16 cellular contexts compared by ENCODE assay signal in the genomic region with DNA sequence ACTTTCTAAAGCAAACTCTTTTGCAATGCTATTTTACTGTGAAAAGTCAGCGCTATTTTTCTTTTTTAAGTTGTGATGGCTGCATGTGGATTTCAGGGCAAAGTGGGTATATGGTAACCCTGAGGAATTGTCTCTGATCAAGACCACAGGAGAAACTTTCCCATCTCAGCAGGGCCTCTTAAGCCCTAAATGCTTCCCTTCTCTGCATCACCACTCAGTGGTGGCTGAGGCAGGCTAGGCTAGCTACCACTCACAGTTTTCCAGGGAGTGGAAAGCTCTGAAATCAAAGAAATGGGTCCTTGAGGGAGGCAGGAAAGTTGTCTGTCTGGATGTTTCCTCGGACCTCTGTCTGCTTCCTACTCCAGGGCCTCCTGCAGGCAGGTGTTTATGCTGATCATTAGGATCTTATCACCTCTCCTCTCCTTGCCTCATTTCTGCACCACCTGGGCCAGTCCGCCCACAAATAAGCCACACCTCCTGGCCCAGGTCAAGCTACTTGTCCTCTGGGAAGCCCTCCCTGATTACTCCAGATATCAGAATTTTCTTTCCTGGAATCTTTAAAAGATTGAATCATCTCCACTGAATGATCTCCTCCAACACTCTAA. TPM values are rescaled to one million over a fixed set of nuclear protein-coding genes. Genes with fewer than 3 reads are reported as not detected.
A peak's percentile ranks its signal among the peaks of the same experiment; 100 is the strongest.
DNase-seq lines count a peak whose midpoint lies in the region; ATAC-seq and TF ChIP-seq lines count a peak whose summit lies in the region.
"Had no signal": no experiment of that assay in that cellular context is flagged by ENCODE, and none has a peak within 500 bp of the region (broad histone marks: within the 10 kb centered on the region; RNA-seq: fewer than 3 reads in every experiment).

No MANE protein-coding gene starts in this region.

- peak overlapping the region in 39 of 59 donors; percentile 3 to 91 (median 49) for H3K27ac ChIP-seq in dorsolateral prefrontal cortex
- H3K27ac ChIP-seq: SJCRH30 had no signal

- CTCF ChIA-PET in activated CD8-positive, alpha-beta memory T cell treated with anti-CD3 and anti-CD28 coated beads, Interleukin-2, amount 10 ng/mL, durations not matched to agents 7 days and 5 days (lab: Charles Lee), result no interaction called here

- no peak overlapping the region for H3K27ac Mint-ChIP-seq in activated CD8-positive, alpha-beta memory T cell treated with anti-CD3 and anti-CD28 coated beads, Interleukin-2, amount 10 ng/mL, durations not matched to agents 7 days and 5 days
- H3K27ac Mint-ChIP-seq in osteocyte (ENCODE audit: unreplicated experiment), result peak overlapping the region; percentile 27
- H3K27ac Mint-ChIP-seq: B cell; CD4-positive, CD25-positive, alpha-beta regulatory T cell had no signal

- TF ChIP-seq CTCF in dorsolateral prefrontal cortex (IDR thresholded peaks at IDR 0.05 in 54 of 56, conservative IDR thresholded peaks at IDR 0.05 in 2 of 56; ENCODE audit: low read depth in 1 of 56, partially characterized antibody in 56 of 56), result no peak
- TF ChIP-seq CTCF in osteocyte (IDR thresholded peaks at IDR 0.05), result no peak

- H3K4me3 Mint-ChIP-seq in activated CD8-positive, alpha-beta memory T cell treated with anti-CD3 and anti-CD28 coated beads, Interleukin-2, amount 10 ng/mL, durations not matched to agents 7 days and 5 days, result no peak overlapping the region
- H3K4me3 Mint-ChIP-seq in osteocyte (ENCODE audit: unreplicated experiment), result no peak overlapping the region
- H3K4me3 Mint-ChIP-seq: B cell; CD4-positive, CD25-positive, alpha-beta regulatory T cell had no signal

- no peaks in the 10 kb centered on the region for H3K36me3 Mint-ChIP-seq in activated CD8-positive, alpha-beta memory T cell treated with anti-CD3 and anti-CD28 coated beads, Interleukin-2, amount 10 ng/mL, durations not matched to agents 7 days and 5 days
- H3K36me3 Mint-ChIP-seq in osteocyte (ENCODE audit: unreplicated experiment), result peaks cover 77% of the 10 kb centered on the region
- H3K36me3 Mint-ChIP-seq: CD4-positive, CD25-positive, alpha-beta regulatory T cell had no signal

- H3K4me1 Mint-ChIP-seq in activated CD8-positive, alpha-beta memory T cell treated with anti-CD3 and anti-CD28 coated beads, Interleukin-2, amount 10 ng/mL, durations not matched to agents 7 days and 5 days, result no peaks in the 10 kb centered on the region
- H3K4me1 Mint-ChIP-seq in osteocyte (ENCODE audit: unreplicated experiment), result peaks cover 17% of the 10 kb centered on the region
- H3K4me1 Mint-ChIP-seq: B cell; CD4-positive, CD25-positive, alpha-beta regulatory T cell had no signal

- H3K4me3 ChIP-seq in dorsolateral prefrontal cortex, result no peak overlapping the region
- H3K4me3 ChIP-seq: SJCRH30 had no signal

- no peaks in the 10 kb centered on the region for H3K27me3 ChIP-seq in dorsolateral prefrontal cortex
- H3K27me3 ChIP-seq: SJCRH30 had no signal

- DNase-seq in activated CD8-positive, alpha-beta memory T cell treated with anti-CD3 and anti-CD28 coated beads, Interleukin-2, amount 10 ng/mL, durations not matched to agents 7 days and 5 days, result peak; percentile 22
- no peak for DNase-seq in activated CD8-positive, alpha-beta memory T cell treated with anti-CD3 and anti-CD28 coated beads for 24 hours
- DNase-seq in dorsolateral prefrontal cortex (no peak), osteocyte (ENCODE audit: extremely low spot score, unreplicated experiment) (no peak), HT-29 (ENCODE audit: low spot score) (no peak)
- DNase-seq: CD4-positive, CD25-positive, alpha-beta regulatory T cell; DMS 273 treated with DMSO at 0.1 percent for 48 hours; GDM1; GOT3; KG1; NCI-H1436; SJCRH30 had no signal

- H3K9me3 Mint-ChIP-seq in activated CD8-positive, alpha-beta memory T cell treated with anti-CD3 and anti-CD28 coated beads, Interleukin-2, amount 10 ng/mL, durations not matched to agents 7 days and 5 days (ENCODE audit: low read depth), result no peaks in the 10 kb centered on the region
- H3K9me3 Mint-ChIP-seq in osteocyte (ENCODE audit: unreplicated experiment), result no peaks in the 10 kb centered on the region

- H3K27me3 Mint-ChIP-seq in activated CD8-positive, alpha-beta memory T cell treated with anti-CD3 and anti-CD28 coated beads, Interleukin-2, amount 10 ng/mL, durations not matched to agents 7 days and 5 days, result peaks cover 22% of the 10 kb centered on the region
- no peaks in the 10 kb centered on the region for H3K27me3 Mint-ChIP-seq in osteocyte (ENCODE audit: unreplicated experiment)

- ATAC-seq in activated CD8-positive, alpha-beta memory T cell treated with anti-CD3 and anti-CD28 coated beads, Interleukin-2, amount 10 ng/mL, durations not matched to agents 7 days and 5 days, result no peak
- ATAC-seq in HG02759 (IDR thresholded peaks at IDR 0.05; ENCODE audit: unreplicated experiment) (no peak), GM21381 (IDR thresholded peaks at IDR 0.05; ENCODE audit: unreplicated experiment) (no peak), GM21423 (IDR thresholded peaks at IDR 0.05; ENCODE audit: unreplicated experiment) (no peak)

- intact Hi-C loops in dorsolateral prefrontal cortex (cut with DNase I), result no loop called here

RNA-seq across cellular contexts. Expression of a gene that starts 37.0 kb away (rescaled TPM):
- total RNA-seq in activated CD8-positive, alpha-beta memory T cell treated with anti-CD3 and anti-CD28 coated beads, Interleukin-2, amount 10 ng/mL, durations not matched to agents 7 days and 5 days, result not detected
- total RNA-seq in dorsolateral prefrontal cortex (10 to 100 TPM in 87 of 120 experiments, 1 to 10 TPM in 33; 2.8 to 70.9 (median 12.4) TPM), osteocyte (445 and 457 TPM in 2 replicates)
- 7.3 and 9.4 TPM in 2 replicates for total RNA-seq in HT-29 (2014; rRNA removed; shearing (Covaris generic))
